In genomic region chr21:17660862-17661261, GRCh38 we compare ENCODE assay signal across 23 cellular contexts. TPM values are rescaled to one million over a fixed set of nuclear protein-coding genes. Genes with fewer than 3 reads are reported as not detected.
DNase-seq lines count a peak whose midpoint lies in the region; ATAC-seq and FAIRE-seq lines count a peak whose summit lies in the region.
"Had no signal": no experiment of that assay in that cellular context is flagged by ENCODE, and none has a peak within 500 bp of the region (broad histone marks: within the 10 kb centered on the region; RNA-seq: fewer than 3 reads in every experiment).

No MANE protein-coding gene starts in this region.

- no peaks in the 10 kb centered on the region for H3K4me1 ChIP-seq in small intestine (ENCODE audit: control insufficient read depth in 2 of 2, insufficient read depth in 1 of 2, low read depth in 1 of 2, low read length in 1 of 2)
- H3K4me1 ChIP-seq: breast epithelium, thyroid gland had no signal

- H3K36me3 ChIP-seq in small intestine (ENCODE audit: control insufficient read depth in 2 of 2, insufficient read depth in 2 of 2, low read length in 2 of 2) = no peaks in the 10 kb centered on the region
- H3K36me3 ChIP-seq: breast epithelium, thyroid gland had no signal

- no peak for ATAC-seq in GM21825 (IDR thresholded peaks at IDR 0.05; ENCODE audit: unreplicated experiment)
- ATAC-seq: activated T-helper 17 cell treated with anti-CD3 and anti-CD28 coated beads, Interleukin-2, amount 50 U/mL, for 72 hours; GM12878; naive thymus-derived CD4-positive, alpha-beta T cell had no signal

- peak; percentile 67 for DNase-seq in NCI-H1092 treated with DMSO at 0.1 percent for 48 hours (lab: John Stamatoyannopoulos, UW)
- DNase-seq in SK-N-DZ (ENCODE audit: low spot score) = peak; percentile 28
- DNase-seq in small intestine = peak; percentile 5
- DNase-seq in stimulated activated CD8-positive, alpha-beta memory T cell treated with anti-CD3 and anti-CD28 coated beads, Interleukin-4, amount 100 ng/mL, for 48 hours = no peak
- DNase-seq in H4 (ENCODE audit: low spot score) = no peak
- DNase-seq: activated CD4-positive, alpha-beta T cell treated with anti-CD3 and anti-CD28 coated beads, Interleukin-2, amount 10 ng/mL, durations not matched to agents 24 days and 14 days; activated naive CD8-positive, alpha-beta T cell treated with anti-CD3 and anti-CD28 coated beads, Interleukin-2, amount 10 ng/mL, durations not matched to agents 7 days and 5 days; CD8-positive, alpha-beta memory T cell; DMS53; KG1; naive thymus-derived CD4-positive, alpha-beta T cell; NCI-H2171; SIG-M5; stimulated activated CD4-positive, alpha-beta T cell treated with anti-CD3 and anti-CD28 coated beads, Interleukin-2, amount 100 ng/mL, for 24 hours; stimulated activated naive CD4-positive, alpha-beta T cell; thyroid gland had no signal

- no peak overlapping the region for H3K4me3 ChIP-seq in small intestine (ENCODE audit: low read depth in 1 of 2, low read length in 2 of 2)
- H3K4me3 ChIP-seq: breast epithelium, GM12878, PC-9, thyroid gland had no signal

- 48 to 65% (median 59%) methylated on average over 6 of the region's 6 CpGs for WGBS in small intestine, 3 donors

- FAIRE-seq in islet of Langerhans (lab: Jason Lieb, UNC) (peak; percentile 13), small intestine (lab: Jason Lieb, UNC) (no peak)
- FAIRE-seq: GM12878, H54 had no signal

- no peaks in the 10 kb centered on the region for H3K9me3 ChIP-seq in small intestine (ENCODE audit: control insufficient read depth, low read depth)
- H3K9me3 ChIP-seq: thyroid gland had no signal

- H3K27ac ChIP-seq in small intestine (ENCODE audit: low read depth in 1 of 2, low read length in 1 of 2) = no peak overlapping the region
- H3K27ac ChIP-seq: breast epithelium, PC-9, thyroid gland had no signal

- H3K27me3 ChIP-seq in small intestine (ENCODE audit: control insufficient read depth in 2 of 2, insufficient read depth in 2 of 2, low read length in 2 of 2) = peaks cover 0 to 2% of the 10 kb centered on the region in 2 donors
- H3K27me3 ChIP-seq: breast epithelium, thyroid gland had no signal

RNA-seq across cellular contexts. Expression of gene BTG3, which starts 48.2 kb away (rescaled TPM):
- polyA plus RNA-seq in SK-N-DZ (2014; cell fraction: cytosol; rRNA removed) = 38.0 and 57.2 TPM in 2 replicates
- polyA plus RNA-seq in SK-N-DZ (2014; cell fraction: nucleus; rRNA removed) = 29.3 and 40.6 TPM in 2 replicates
- 10 to 100 TPM in 1 of 3 donors, 1 to 10 TPM in 2; 4.7 to 14.9 (median 6.8) TPM for polyA plus RNA-seq in small intestine
- 48.9 and 61.7 TPM in 2 replicates for total RNA-seq in H4 (2014; rRNA removed; shearing (Covaris generic))

Comparison
In these comparisons a context has a peak if more than half of its experiments do, and no peak if none do; other contexts are left out.
1. DNase-seq: peak in NCI-H1092 treated with DMSO at 0.1 percent for 48 hours (single experiment), SK-N-DZ (single experiment) and small intestine (single experiment); none in stimulated activated CD8-positive, alpha-beta memory T cell treated with anti-CD3 and anti-CD28 coated beads, Interleukin-4, amount 100 ng/mL, for 48 hours (single experiment) and H4 (single experiment).